In genomic region chr2:25877431-25878360, GRCh38 we compare ENCODE assay signal across 8 cellular contexts. TPM values are rescaled to one million over a fixed set of nuclear protein-coding genes. Genes with fewer than 3 reads are reported as not detected.
DNase-seq lines count a peak whose midpoint lies in the region; ATAC-seq and TF ChIP-seq lines count a peak whose summit lies in the region.

No MANE protein-coding gene starts in this region.

- H3K9me3 Mint-ChIP-seq in activated CD8-positive, alpha-beta T cell treated with anti-CD3 and anti-CD28 coated beads, Interleukin-2, amount 10 ng/mL, durations not matched to agents 7 days and 5 days (ENCODE audit: insufficient read depth): no peaks in the 10 kb centered on the region

- DNase-seq in AML-193 (lab: John Stamatoyannopoulos, UW) (peak; percentile 69 to 74), NCI-H69 (lab: John Stamatoyannopoulos, UW) (peak; percentile 66), medulla oblongata (ENCODE audit: extremely low spot score) (peak; percentile 78)
- peak; percentile 75 for DNase-seq in activated CD8-positive, alpha-beta T cell treated with anti-CD3 and anti-CD28 coated beads, Interleukin-2, amount 10 ng/mL, durations not matched to agents 7 days and 5 days
- DNase-seq in effector CD4-positive, alpha-beta T cell: peak; percentile 59
- DNase-seq in stimulated activated CD8-positive, alpha-beta memory T cell treated with anti-CD3 and anti-CD28 coated beads, Interleukin-12 subunit alpha, Interleukin-12 subunit beta, amount 100 ng/mL, for 24 hours (ENCODE audit: extremely low read depth): peak; percentile 14

- H3K27me3 Mint-ChIP-seq in activated CD8-positive, alpha-beta T cell treated with anti-CD3 and anti-CD28 coated beads, Interleukin-2, amount 10 ng/mL, durations not matched to agents 7 days and 5 days (ENCODE audit: low read depth): no peaks in the 10 kb centered on the region

- POLR2A ChIA-PET in activated CD8-positive, alpha-beta T cell treated with anti-CD3 and anti-CD28 coated beads, Interleukin-2, amount 10 ng/mL, durations not matched to agents 7 days and 5 days (lab: Charles Lee): interaction anchor here (0.6 to 3.5 kb wide), 13 partner anchors 10 to 582 kb away, joined by 3 to 22 read pairs (median 4); partner anchors contain the start of genes HADHA and HADHB

- H3K36me3 Mint-ChIP-seq in activated CD8-positive, alpha-beta T cell treated with anti-CD3 and anti-CD28 coated beads, Interleukin-2, amount 10 ng/mL, durations not matched to agents 7 days and 5 days (ENCODE audit: low read depth): peaks cover 27% of the 10 kb centered on the region

- peak overlapping the region; percentile 99 for H3K27ac Mint-ChIP-seq in activated CD8-positive, alpha-beta T cell treated with anti-CD3 and anti-CD28 coated beads, Interleukin-2, amount 10 ng/mL, durations not matched to agents 7 days and 5 days

- peaks cover 30% of the 10 kb centered on the region for H3K4me1 Mint-ChIP-seq in activated CD8-positive, alpha-beta T cell treated with anti-CD3 and anti-CD28 coated beads, Interleukin-2, amount 10 ng/mL, durations not matched to agents 7 days and 5 days (ENCODE audit: low read depth)

- H3K4me3 Mint-ChIP-seq in activated CD8-positive, alpha-beta T cell treated with anti-CD3 and anti-CD28 coated beads, Interleukin-2, amount 10 ng/mL, durations not matched to agents 7 days and 5 days: peak overlapping the region; percentile 97

- peak; percentile 37 for ATAC-seq in HG03442 (IDR thresholded peaks at IDR 0.05; ENCODE audit: unreplicated experiment)
- ATAC-seq in activated CD8-positive, alpha-beta T cell treated with anti-CD3 and anti-CD28 coated beads, Interleukin-2, amount 10 ng/mL, durations not matched to agents 7 days and 5 days: peak; percentile 58

- peak; percentile 36 for TF ChIP-seq POLR2A in GM19099 (IDR thresholded peaks at IDR 0.05; ENCODE audit: extremely low read depth, insufficient read length, low read depth)

- CTCF ChIA-PET in activated CD8-positive, alpha-beta T cell treated with anti-CD3 and anti-CD28 coated beads, Interleukin-2, amount 10 ng/mL, durations not matched to agents 7 days and 5 days (lab: Charles Lee): interaction anchor here (0.6 to 3.5 kb wide), 13 partner anchors 18 to 1083 kb away, joined by 3 to 47 read pairs (median 4); partner anchors contain the start of gene RAB10

RNA-seq across cellular contexts. Expression of gene ASXL2, which starts 0.6 kb away (rescaled TPM):
- 10 to 100 TPM; 44.0 to 45.0 TPM for total RNA-seq in activated CD8-positive, alpha-beta T cell treated with anti-CD3 and anti-CD28 coated beads, Interleukin-2, amount 10 ng/mL, durations not matched to agents 7 days and 5 days

Comparison
In these comparisons a context has a peak if more than half of its experiments do, and no peak if none do; other contexts are left out.
1. Peak in every context shown above with its lines: DNase-seq and ATAC-seq.
2. DNase-seq: peak in every context shown above with its lines; median percentile 78 in medulla oblongata; 75 in activated CD8-positive, alpha-beta T cell treated with anti-CD3 and anti-CD28 coated beads, Interleukin-2, amount 10 ng/mL, durations not matched to agents 7 days and 5 days; 72 in AML-193; 66 in NCI-H69; 59 in effector CD4-positive, alpha-beta T cell; 14 in stimulated activated CD8-positive, alpha-beta memory T cell treated with anti-CD3 and anti-CD28 coated beads, Interleukin-12 subunit alpha, Interleukin-12 subunit beta, amount 100 ng/mL, for 24 hours.